ENCODE assay signal across 20 cellular contexts in the genomic region with DNA sequence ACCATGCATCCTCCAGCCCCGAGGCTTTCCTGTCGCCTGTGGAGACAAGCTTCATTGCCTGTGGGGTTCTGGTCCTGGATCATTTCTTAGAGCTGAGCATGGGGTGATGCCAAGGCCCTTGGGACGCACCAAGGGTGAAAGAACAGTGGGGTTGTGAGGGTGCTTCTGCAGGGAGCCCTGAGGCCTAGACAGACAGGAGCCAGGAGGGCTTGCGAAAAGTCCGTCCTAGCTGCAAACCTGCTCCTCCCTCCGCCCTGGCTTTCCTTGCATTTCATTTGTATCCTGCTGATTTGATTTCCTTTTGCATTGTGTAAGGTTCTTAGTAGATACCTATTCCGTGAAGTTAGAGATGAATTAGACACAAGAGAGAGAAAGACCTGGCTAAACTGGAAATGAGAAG.
"Had no signal": no experiment of that assay in that cellular context is flagged by ENCODE, and none has a peak within 500 bp of the region (broad histone marks: within the 10 kb centered on the region; RNA-seq: fewer than 3 reads in every experiment).

No MANE protein-coding gene starts in this region.

- H3K27me3 Mint-ChIP-seq: activated CD4-positive, alpha-beta T cell treated with anti-CD3 and anti-CD28 coated beads, Interleukin-2, amount 10 ng/mL, durations not matched to agents 24 days and 14 days had no signal

- H3K4me3 ChIP-seq: coronary artery, esophagus muscularis mucosa, gastroesophageal sphincter, heart right ventricle, lower lobe of right lung, sigmoid colon, upper lobe of right lung had no signal

- H3K27me3 ChIP-seq: brain microvascular endothelial cell, esophagus muscularis mucosa, gastroesophageal sphincter, heart right ventricle, sigmoid colon, upper lobe of right lung had no signal

- FAIRE-seq: endothelial cell of umbilical vein had no signal

- H3K9me3 ChIP-seq: esophagus muscularis mucosa, gastroesophageal sphincter, heart right ventricle, lower lobe of right lung, sigmoid colon, upper lobe of right lung had no signal

- H3K4me3 Mint-ChIP-seq: activated CD4-positive, alpha-beta T cell treated with anti-CD3 and anti-CD28 coated beads, Interleukin-2, amount 10 ng/mL, durations not matched to agents 24 days and 14 days; activated naive CD4-positive, alpha-beta T cell treated with anti-CD3 and anti-CD28 coated beads for 36 hours; activated T-cell treated with anti-CD3 and anti-CD28 coated beads, Interleukin-2, amount 50 U/mL, for 4 hours; natural killer cell; stimulated activated memory B cell treated with anti-CD40 and anti-IgM and Interleukin-4, amounts not matched to agents 10 μg/mL and 1 μg/mL and 100 μg/mL, for 72 hours had no signal

- H3K27ac Mint-ChIP-seq: activated CD4-positive, alpha-beta T cell treated with anti-CD3 and anti-CD28 coated beads, Interleukin-2, amount 10 ng/mL, durations not matched to agents 24 days and 14 days; activated naive CD4-positive, alpha-beta T cell treated with anti-CD3 and anti-CD28 coated beads for 36 hours; natural killer cell; stimulated activated memory B cell treated with anti-CD40 and anti-IgM and Interleukin-4, amounts not matched to agents 10 μg/mL and 1 μg/mL and 100 μg/mL, for 72 hours had no signal

- H3K27ac ChIP-seq: brain microvascular endothelial cell, esophagus muscularis mucosa, gastroesophageal sphincter, heart right ventricle, lower lobe of right lung, sigmoid colon, upper lobe of right lung had no signal

- ATAC-seq: activated T-cell treated with anti-CD3 and anti-CD28 coated beads, Interleukin-2, amount 50 U/mL, for 4 hours; gastroesophageal sphincter; heart right ventricle; lower lobe of right lung; natural killer cell; stimulated activated memory B cell treated with anti-CD40 and anti-IgM and Interleukin-4, amounts not matched to agents 10 μg/mL and 1 μg/mL and 100 μg/mL, for 72 hours; upper lobe of right lung had no signal

- H3K9me3 Mint-ChIP-seq: activated CD4-positive, alpha-beta T cell treated with anti-CD3 and anti-CD28 coated beads, Interleukin-2, amount 10 ng/mL, durations not matched to agents 24 days and 14 days; activated naive CD4-positive, alpha-beta T cell treated with anti-CD3 and anti-CD28 coated beads for 36 hours; activated T-cell treated with anti-CD3 and anti-CD28 coated beads, Interleukin-2, amount 50 U/mL, for 4 hours; natural killer cell; stimulated activated memory B cell treated with anti-CD40 and anti-IgM and Interleukin-4, amounts not matched to agents 10 μg/mL and 1 μg/mL and 100 μg/mL, for 72 hours had no signal

- H3K36me3 ChIP-seq: brain microvascular endothelial cell, esophagus muscularis mucosa, gastroesophageal sphincter, heart right ventricle, lower lobe of right lung, sigmoid colon, upper lobe of right lung had no signal

- DNase-seq: activated CD4-positive, alpha-beta T cell treated with anti-CD3 and anti-CD28 coated beads, Interleukin-2, amount 10 ng/mL, durations not matched to agents 24 days and 14 days; activated CD4-positive, CD25-positive, alpha-beta regulatory T cell; activated CD8-positive, alpha-beta memory T cell treated with anti-CD3 and anti-CD28 coated beads, Interleukin-2, amount 50 U/mL, for 4 hours; activated naive CD4-positive, alpha-beta T cell treated with anti-CD3 and anti-CD28 coated beads for 36 hours; activated T-cell treated with anti-CD3 and anti-CD28 coated beads, Interleukin-2, amount 50 U/mL, for 4 hours; brain microvascular endothelial cell; heart right ventricle; lower lobe of right lung; natural killer cell; nucleus accumbens; sigmoid colon; stimulated activated CD4-positive, alpha-beta T cell treated with anti-CD3 and anti-CD28 coated beads, Interleukin-4, amount 100 ng/mL, for 4 hours; T-helper 1 cell; T-helper 9 cell; upper lobe of right lung had no signal

- H3K36me3 Mint-ChIP-seq: natural killer cell; stimulated activated memory B cell treated with anti-CD40 and anti-IgM and Interleukin-4, amounts not matched to agents 10 μg/mL and 1 μg/mL and 100 μg/mL, for 72 hours had no signal

- H3K4me1 Mint-ChIP-seq: activated CD4-positive, alpha-beta T cell treated with anti-CD3 and anti-CD28 coated beads, Interleukin-2, amount 10 ng/mL, durations not matched to agents 24 days and 14 days; natural killer cell; stimulated activated memory B cell treated with anti-CD40 and anti-IgM and Interleukin-4, amounts not matched to agents 10 μg/mL and 1 μg/mL and 100 μg/mL, for 72 hours had no signal
